ENCODE assay signal across 12 cellular contexts in the genomic region with DNA sequence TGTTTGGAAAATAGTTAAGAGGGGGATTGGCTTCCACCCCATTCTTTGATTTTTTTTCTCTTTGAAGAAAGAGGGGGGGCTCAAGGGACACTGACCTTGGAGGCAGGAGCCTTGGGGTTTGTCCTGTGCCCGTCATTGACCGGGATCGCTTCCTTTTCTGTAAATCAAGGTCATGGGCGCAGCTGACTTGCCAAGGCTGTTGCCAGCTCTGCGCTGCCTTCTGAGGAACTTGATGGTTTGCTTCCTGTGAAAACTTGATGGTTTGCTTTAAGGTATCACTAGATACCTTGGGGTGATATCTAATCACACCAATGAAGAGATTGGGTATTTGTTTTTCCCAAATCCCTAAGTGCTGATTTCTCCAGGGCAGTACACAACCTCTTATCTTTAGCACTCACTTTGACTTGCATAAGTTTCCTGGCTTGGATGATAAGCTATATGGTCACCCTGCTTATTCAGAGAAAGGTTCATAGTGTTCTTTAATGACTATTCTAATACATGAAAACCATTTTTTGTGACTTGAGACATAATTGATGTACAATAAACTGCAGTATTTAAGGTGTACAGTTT. TPM values are rescaled to one million over a fixed set of nuclear protein-coding genes. Genes with fewer than 3 reads are reported as not detected.
DNase-seq lines count a peak whose midpoint lies in the region; ATAC-seq and TF ChIP-seq lines count a peak whose summit lies in the region.
"Had no signal": no experiment of that assay in that cellular context is flagged by ENCODE, and none has a peak within 500 bp of the region (broad histone marks: within the 10 kb centered on the region; RNA-seq: fewer than 3 reads in every experiment).

No MANE protein-coding gene starts in this region.

- no peaks in the 10 kb centered on the region for H3K27me3 Mint-ChIP-seq in stimulated activated naive CD8-positive, alpha-beta T cell treated with anti-CD3 and anti-CD28 coated beads, Interleukin-15, Interleukin-2, amounts not matched to agents 100 ng/mL and 50 ng/mL, for 24 hours
- H3K27me3 Mint-ChIP-seq in stimulated activated naive CD8-positive, alpha-beta T cell treated with anti-CD3 and anti-CD28 coated beads, Interleukin-15, amount 100 ng/mL, for 72 hours = no peaks in the 10 kb centered on the region
- H3K27me3 Mint-ChIP-seq in MCF 10A (ENCODE audit: insufficient read depth, unreplicated experiment) = no peaks in the 10 kb centered on the region

- no peak for TF ChIP-seq CTCF in mucosa of descending colon (IDR thresholded peaks at IDR 0.05)
- TF ChIP-seq CTCF in MCF 10A (IDR thresholded peaks at IDR 0.05; ENCODE audit: unreplicated experiment) = no peak
- no peak for TF ChIP-seq CTCF in GM10266 (IDR thresholded peaks at IDR 0.05; ENCODE audit: control insufficient read depth, insufficient read depth, low read depth, missing control alignments)

- no peak overlapping the region for H3K4me3 Mint-ChIP-seq in stimulated activated naive CD8-positive, alpha-beta T cell treated with anti-CD3 and anti-CD28 coated beads, Interleukin-15, Interleukin-2, amounts not matched to agents 100 ng/mL and 50 ng/mL, for 24 hours
- H3K4me3 Mint-ChIP-seq in stimulated activated naive CD8-positive, alpha-beta T cell treated with anti-CD3 and anti-CD28 coated beads, Interleukin-15, amount 100 ng/mL, for 72 hours = peak overlapping the region in 1 of 2 donors; percentile 57
- H3K4me3 Mint-ChIP-seq in MCF 10A (ENCODE audit: unreplicated experiment) = no peak overlapping the region

- peaks cover 75% of the 10 kb centered on the region for H3K4me1 Mint-ChIP-seq in stimulated activated naive CD8-positive, alpha-beta T cell treated with anti-CD3 and anti-CD28 coated beads, Interleukin-15, Interleukin-2, amounts not matched to agents 100 ng/mL and 50 ng/mL, for 24 hours (ENCODE audit: low read depth)
- H3K4me1 Mint-ChIP-seq in stimulated activated naive CD8-positive, alpha-beta T cell treated with anti-CD3 and anti-CD28 coated beads, Interleukin-15, amount 100 ng/mL, for 72 hours = peaks cover 74% of the 10 kb centered on the region
- peaks cover 25% of the 10 kb centered on the region for H3K4me1 Mint-ChIP-seq in MCF 10A (ENCODE audit: insufficient read depth, unreplicated experiment)

- DNase-seq in stimulated activated naive CD8-positive, alpha-beta T cell treated with anti-CD3 and anti-CD28 coated beads, Interleukin-15, amount 100 ng/mL, for 72 hours = no peak
- DNase-seq in amniotic epithelial cell (ENCODE audit: low read depth) (peak; percentile 21), mucosa of descending colon (peak in 1 of 3 donors; percentile 54), MCF 10A (ENCODE audit: unreplicated experiment) (no peak), GM10266 (ENCODE audit: extremely low spot score) (no peak), NCI-H1417 (lab: John Stamatoyannopoulos, UW) (no peak)
- DNase-seq: NCI-H1436, NCI-H510A, PC-9 had no signal

- CTCF ChIA-PET in MCF 10A (lab: Yijun Ruan, JAX) = interaction anchor here (0.6 to 0.8 kb wide), 2 partner anchors 33 to 388 kb away, joined by 3 to 4 read pairs; no protein-coding TSS in a partner anchor

- no peaks in the 10 kb centered on the region for H3K36me3 ChIP-seq in mucosa of descending colon (ENCODE audit: low read depth)

- H3K9me3 ChIP-seq in mucosa of descending colon = peaks cover 7% of the 10 kb centered on the region

- H3K4me1 ChIP-seq in mucosa of descending colon (ENCODE audit: low read depth) = peaks cover 29% of the 10 kb centered on the region

- ATAC-seq in stimulated activated naive CD8-positive, alpha-beta T cell treated with anti-CD3 and anti-CD28 coated beads, Interleukin-15, amount 100 ng/mL, for 72 hours = no peak
- ATAC-seq in mucosa of descending colon (peak; percentile 39), GM18909 (IDR thresholded peaks at IDR 0.05; ENCODE audit: poor library complexity, unreplicated experiment) (no peak)
- ATAC-seq: HCT116 had no signal

- H3K9me3 Mint-ChIP-seq in stimulated activated naive CD8-positive, alpha-beta T cell treated with anti-CD3 and anti-CD28 coated beads, Interleukin-15, Interleukin-2, amounts not matched to agents 100 ng/mL and 50 ng/mL, for 24 hours = peaks cover 15% of the 10 kb centered on the region
- peaks cover 15 to 30% of the 10 kb centered on the region in 2 donors for H3K9me3 Mint-ChIP-seq in stimulated activated naive CD8-positive, alpha-beta T cell treated with anti-CD3 and anti-CD28 coated beads, Interleukin-15, amount 100 ng/mL, for 72 hours
- peaks cover 17% of the 10 kb centered on the region for H3K9me3 Mint-ChIP-seq in MCF 10A (ENCODE audit: unreplicated experiment)

- peaks cover 61% of the 10 kb centered on the region for H3K36me3 Mint-ChIP-seq in stimulated activated naive CD8-positive, alpha-beta T cell treated with anti-CD3 and anti-CD28 coated beads, Interleukin-15, Interleukin-2, amounts not matched to agents 100 ng/mL and 50 ng/mL, for 24 hours (ENCODE audit: low read depth)
- peaks cover 9% of the 10 kb centered on the region for H3K36me3 Mint-ChIP-seq in MCF 10A (ENCODE audit: insufficient read depth, unreplicated experiment)

- BruUV-seq in MCF 10A (replicated peaks; lab: Mats Ljungman, UMichigan) = no TSS peak

- POLR2A ChIA-PET in MCF 10A (lab: Yijun Ruan, JAX) = interaction anchor here (0.6 to 1.3 kb wide), 3 partner anchors 9 to 23 kb away, joined by 3 to 5 read pairs (median 4); no protein-coding TSS in a partner anchor

- no peak overlapping the region for H3K4me3 ChIP-seq in mucosa of descending colon
- H3K4me3 ChIP-seq: PC-9 had no signal

- peak overlapping the region; percentile 43 for H3K27ac Mint-ChIP-seq in stimulated activated naive CD8-positive, alpha-beta T cell treated with anti-CD3 and anti-CD28 coated beads, Interleukin-15, Interleukin-2, amounts not matched to agents 100 ng/mL and 50 ng/mL, for 24 hours
- no peak overlapping the region for H3K27ac Mint-ChIP-seq in stimulated activated naive CD8-positive, alpha-beta T cell treated with anti-CD3 and anti-CD28 coated beads, Interleukin-15, amount 100 ng/mL, for 72 hours
- no peak overlapping the region for H3K27ac Mint-ChIP-seq in MCF 10A (ENCODE audit: low read depth, unreplicated experiment)

- intact Hi-C loops in mucosa of descending colon (cut with DNase I, micrococcal nuclease) = no loop called here
- intact Hi-C loops in MCF 10A (cut with micrococcal nuclease) = no loop called here

RNA-seq across cellular contexts. Expression of gene DGKD, which starts 56.0 kb away (rescaled TPM):
- total RNA-seq in mucosa of descending colon (100 to 1,000 TPM in 2 of 3 donors, 10 to 100 TPM in 1; 81.8 to 159 (median 102) TPM), MCF 10A (2022) (55.7 and 59.1 TPM in 2 replicates)
